Comparison of ENCODE assay signal across 35 cellular contexts in genomic region chr6:135780326-135780725, GRCh38.
DNase-seq lines count a peak whose midpoint lies in the region; ATAC-seq, FAIRE-seq and TF ChIP-seq lines count a peak whose summit lies in the region.
"Had no signal": no experiment of that assay in that cellular context is flagged by ENCODE, and none has a peak within 500 bp of the region (broad histone marks: within the 10 kb centered on the region; RNA-seq: fewer than 3 reads in every experiment).

No MANE protein-coding gene starts in this region.

- H3K27me3 ChIP-seq in HepG2 (ENCODE audit: control insufficient read depth in 1 of 2, insufficient read depth in 2 of 2, low read length in 2 of 2), result no peaks in the 10 kb centered on the region
- no peaks in the 10 kb centered on the region for H3K27me3 ChIP-seq in right lobe of liver
- no peaks in the 10 kb centered on the region for H3K27me3 ChIP-seq in PC-9 (ENCODE audit: insufficient read depth, low read depth)
- H3K27me3 ChIP-seq in K562 (ENCODE audit: control insufficient read depth in 2 of 2, insufficient read depth in 2 of 2, low read length in 2 of 2), result no peaks in the 10 kb centered on the region
- H3K27me3 ChIP-seq: BE2C; BLaER1; BLaER1 treated with 17β-estradiol and CSF1 and Interleukin-3, amounts not matched to agents 10 nM and 100 nM had no signal

- no peaks in the 10 kb centered on the region for H4K20me1 ChIP-seq in HepG2 (ENCODE audit: insufficient read depth, low read length)
- H4K20me1 ChIP-seq in PC-9 (ENCODE audit: insufficient read depth), result no peaks in the 10 kb centered on the region
- no peaks in the 10 kb centered on the region for H4K20me1 ChIP-seq in K562 (replicated peaks; ENCODE audit: control insufficient read depth, insufficient read depth, low read length)
- H4K20me1 ChIP-seq: BLaER1; BLaER1 treated with 17β-estradiol and CSF1 and Interleukin-3, amounts not matched to agents 10 nM and 100 nM had no signal

- FAIRE-seq in HepG2 (lab: Jason Lieb, UNC), result no peak
- no peak for FAIRE-seq in K562 (lab: Jason Lieb, UNC)
- FAIRE-seq: A204.1, A549, D721Med had no signal

- CTCF ChIA-PET in HepG2 (lab: Yijun Ruan, JAX; ENCODE audit: low intra/inter-chr PET ratio, low total read pairs), result no interaction called here
- CTCF ChIA-PET in PC-9 (lab: Charles Lee), result no interaction called here
- CTCF ChIA-PET in K562 (lab: Yijun Ruan, JAX; ENCODE audit: low intra/inter-chr PET ratio), result no interaction called here

- no peak overlapping the region for H3K27ac Mint-ChIP-seq in nephron progenitor cell
- H3K27ac Mint-ChIP-seq: B cell; CD4-positive, alpha-beta memory T cell; CD4-positive, alpha-beta T cell; CD4-positive, CD25-positive, alpha-beta regulatory T cell; CD8-positive, alpha-beta memory T cell; CD8-positive, alpha-beta T cell had no signal

- H3K4me2 ChIP-seq in HepG2 (ENCODE audit: low read depth, low read length) (no peak overlapping the region), PC-9 (no peak overlapping the region), K562 (ENCODE audit: insufficient read depth, low read length) (no peak overlapping the region)
- H3K4me2 ChIP-seq: A549; BLaER1; BLaER1 treated with 17β-estradiol and CSF1 and Interleukin-3, amounts not matched to agents 10 nM and 100 nM had no signal

- DNase-seq in HepG2 (ENCODE audit: low spot score) (no peak), right lobe of liver (no peak), PC-9 (no peak), K562 (ENCODE audit: extremely low read depth in 1 of 4, low spot score in 3 of 4) (no peak), germinal center (ENCODE audit: low spot score) (no peak), nephron progenitor cell (no peak)
- DNase-seq: 8988T; ACHN; AML-193; BE2C; C1 segment of cervical spinal cord; Caco-2; Calu3; CD4-positive, alpha-beta memory T cell; CD4-positive, alpha-beta T cell; CD4-positive, CD25-positive, alpha-beta regulatory T cell; CD8-positive, alpha-beta memory T cell; CD8-positive, alpha-beta T cell; COR-L47; DMS 273 treated with DMSO at 0.1 percent for 48 hours; DMS153; DMS53; DMS79; DMS79 treated with DMSO at 0.1 percent for 48 hours; DND-41; EL had no signal

- TF ChIP-seq CTCF in HepG2 (CRISPR knock-in tag; IDR thresholded peaks at IDR 0.05) (no peak), right lobe of liver (IDR thresholded peaks at IDR 0.05) (no peak), PC-9 (conservative IDR thresholded peaks at IDR 0.05) (no peak), K562 (IDR thresholded peaks at IDR 0.05 in 2 of 3, conservative IDR thresholded peaks at IDR 0.05 in 1 of 3; ENCODE audit: insufficient read depth in 2 of 3, low read depth in 1 of 3, low read length in 3 of 3) (no peak), nephron progenitor cell (IDR thresholded peaks at IDR 0.05) (no peak)

- H3K4me1 ChIP-seq in HepG2 (ENCODE audit: insufficient read depth, low read length) (no peaks in the 10 kb centered on the region), right lobe of liver (no peaks in the 10 kb centered on the region), PC-9 (replicated peaks; ENCODE audit: insufficient read depth) (no peaks in the 10 kb centered on the region), K562 (replicated peaks in 1 of 2; ENCODE audit: control insufficient read depth in 2 of 2, insufficient read depth in 2 of 2, low read length in 2 of 2) (no peaks in the 10 kb centered on the region)
- H3K4me1 ChIP-seq: A549, BLaER1, Caco-2 had no signal

- H3K9ac ChIP-seq in HepG2 (ENCODE audit: insufficient read depth, low read depth, low read length) (no peak overlapping the region), K562 (ENCODE audit: insufficient read depth in 1 of 2, low read depth in 2 of 2, low read length in 2 of 2) (no peak overlapping the region)
- H3K9ac ChIP-seq: BLaER1; BLaER1 treated with 17β-estradiol and CSF1 and Interleukin-3, amounts not matched to agents 10 nM and 100 nM had no signal

- H3K79me2 ChIP-seq in HepG2 (ENCODE audit: insufficient read depth, low read length), result no peaks in the 10 kb centered on the region
- no peaks in the 10 kb centered on the region for H3K79me2 ChIP-seq in PC-9 (ENCODE audit: low read depth)
- H3K79me2 ChIP-seq in K562 (ENCODE audit: control insufficient read depth, insufficient read depth, low read length), result no peaks in the 10 kb centered on the region

- ATAC-seq in HepG2 (no peak), right lobe of liver (no peak), K562 (no peak)
- ATAC-seq: A549; CD8-positive, alpha-beta T cell had no signal

- no peaks in the 10 kb centered on the region for H3F3A ChIP-seq in PC-9 (ENCODE audit: insufficient read depth, low read depth)

- BruUV-seq in HepG2 (replicated peaks; lab: Mats Ljungman, UMichigan) (no TSS peak), PC-9 (replicated peaks; lab: Mats Ljungman, UMichigan) (no TSS peak), K562 (replicated peaks; lab: Mats Ljungman, UMichigan) (no TSS peak)

- H3K9me3 ChIP-seq in HepG2 (ENCODE audit: low read length) (no peaks in the 10 kb centered on the region), right lobe of liver (no peaks in the 10 kb centered on the region), PC-9 (ENCODE audit: insufficient read depth, low read depth) (no peaks in the 10 kb centered on the region), K562 (replicated peaks; ENCODE audit: control insufficient read depth, insufficient read depth, low read depth, low read length) (no peaks in the 10 kb centered on the region)
- H3K9me3 ChIP-seq: A549; BE2C; BLaER1; BLaER1 treated with 17β-estradiol and CSF1 and Interleukin-3, amounts not matched to agents 10 nM and 100 nM; Caco-2 had no signal

- WGBS in HepG2 (ENCODE audit: low lambda C conversion rate), result 2% methylated on average over 1 of the region's 1 CpG
- 64% methylated on average over 1 of the region's 1 CpG for WGBS in right lobe of liver (ENCODE audit: insufficient coverage, low coverage, low lambda C conversion rate, missing lambda C conversion rate)
- 7% methylated on average over 1 of the region's 1 CpG for WGBS in K562 (ENCODE audit: insufficient coverage, low coverage, missing lambda C conversion rate)

- in situ Hi-C loops in HepG2 (cut with HindIII; ENCODE audit: extremely low pct_ligation_motif_present, low pct_unique_long_range_greater_than_20kb), result no loop called here
- in situ Hi-C loops in K562 (cut with MboI), result no loop called here

- intact Hi-C loops in HepG2 (cut with micrococcal nuclease; ENCODE audit: unreplicated experiment) (no loop called here), right lobe of liver (cut with DNase I) (no loop called here), PC-9 (cut with micrococcal nuclease; ENCODE audit: unreplicated experiment) (no loop called here), K562 (cut with micrococcal nuclease) (no loop called here)

- TF ChIP-seq POLR2A in HepG2 (IDR thresholded peaks at IDR 0.05; ENCODE audit: insufficient read depth in 1 of 2, low read depth in 2 of 2, low read length in 2 of 2) (no peak), right lobe of liver (IDR thresholded peaks at IDR 0.05) (no peak), K562 (conservative IDR thresholded peaks at IDR 0.05) (no peak)

- TF ChIP-seq RAD21 in HepG2 (CRISPR knock-in tag; IDR thresholded peaks at IDR 0.05), result no peak
- no peak for TF ChIP-seq RAD21 in K562 (CRISPR knock-in tag; conservative IDR thresholded peaks at IDR 0.05 in 1 of 2, IDR thresholded peaks at IDR 0.05 in 1 of 2)

- H3K9me1 ChIP-seq in K562 (ENCODE audit: control insufficient read depth, insufficient read depth, low read length), result no peaks in the 10 kb centered on the region

- H3K27ac ChIP-seq in HepG2 (ENCODE audit: extremely low read length, insufficient read depth, low read length), result no peak overlapping the region
- H3K27ac ChIP-seq in right lobe of liver, result no peak overlapping the region
- no peak overlapping the region for H3K27ac ChIP-seq in PC-9
- H3K27ac ChIP-seq in K562 (ENCODE audit: extremely low read depth, low read depth, low read length), result no peak overlapping the region
- H3K27ac ChIP-seq: 22Rv1; A549; BLaER1; BLaER1 treated with 17β-estradiol and CSF1 and Interleukin-3, amounts not matched to agents 10 nM and 100 nM; C4-2B had no signal

- peaks cover 4% of the 10 kb centered on the region for H3K9me3 Mint-ChIP-seq in nephron progenitor cell
- H3K9me3 Mint-ChIP-seq: CD4-positive, alpha-beta T cell; CD8-positive, alpha-beta T cell had no signal

- H3K4me3 Mint-ChIP-seq in nephron progenitor cell, result no peak overlapping the region
- H3K4me3 Mint-ChIP-seq: B cell; CD14-positive monocyte; CD4-positive, alpha-beta memory T cell; CD4-positive, alpha-beta T cell; CD4-positive, CD25-positive, alpha-beta regulatory T cell; CD8-positive, alpha-beta memory T cell; CD8-positive, alpha-beta T cell had no signal

- peaks cover 9% of the 10 kb centered on the region for H3K27me3 Mint-ChIP-seq in nephron progenitor cell (ENCODE audit: low read depth, poor library complexity)

- H3K4me1 Mint-ChIP-seq in nephron progenitor cell, result no peaks in the 10 kb centered on the region
- H3K4me1 Mint-ChIP-seq: B cell; CD4-positive, alpha-beta memory T cell; CD4-positive, CD25-positive, alpha-beta regulatory T cell; CD8-positive, alpha-beta memory T cell had no signal

- H2AFZ ChIP-seq in HepG2 (ENCODE audit: low read length), result no peak overlapping the region
- H2AFZ ChIP-seq in PC-9, result 0 out of 2 replicates have a peak overlapping the region, but pooled peaks have one; percentile 0
- H2AFZ ChIP-seq in K562 (ENCODE audit: low read depth, low read length), result no peak overlapping the region

- POLR2A ChIA-PET in HepG2 (lab: Yijun Ruan, JAX), result no interaction called here
- POLR2A ChIA-PET in PC-9 (lab: Charles Lee; ENCODE audit: unreplicated experiment), result no interaction called here
- POLR2A ChIA-PET in K562 (lab: Yijun Ruan, JAX), result no interaction called here

- no peaks in the 10 kb centered on the region for H3K9me2 ChIP-seq in PC-9 (ENCODE audit: insufficient read depth)

- H3K36me3 ChIP-seq in HepG2 (replicated peaks in 1 of 2; ENCODE audit: control insufficient read depth in 1 of 2, insufficient read depth in 2 of 2, low read length in 2 of 2) (no peaks in the 10 kb centered on the region), right lobe of liver (no peaks in the 10 kb centered on the region), PC-9 (ENCODE audit: low read depth) (no peaks in the 10 kb centered on the region), K562 (ENCODE audit: control insufficient read depth, insufficient read depth, low read length) (no peaks in the 10 kb centered on the region)
- H3K36me3 ChIP-seq: BE2C; BLaER1; BLaER1 treated with 17β-estradiol and CSF1 and Interleukin-3, amounts not matched to agents 10 nM and 100 nM had no signal

- H3K36me3 Mint-ChIP-seq in nephron progenitor cell (ENCODE audit: low read depth), result no peaks in the 10 kb centered on the region
- H3K36me3 Mint-ChIP-seq: CD14-positive monocyte; CD4-positive, alpha-beta memory T cell; CD4-positive, CD25-positive, alpha-beta regulatory T cell; CD8-positive, alpha-beta memory T cell; CD8-positive, alpha-beta T cell had no signal

- TF ChIP-seq EP300 in HepG2 (IDR thresholded peaks at IDR 0.05; ENCODE audit: low read depth in 2 of 2, low read length in 2 of 2) (no peak), HepG2 (CRISPR knock-in tag; IDR thresholded peaks at IDR 0.05; ENCODE audit: borderline replicate concordance) (no peak), K562 (IDR thresholded peaks at IDR 0.05; ENCODE audit: low read length) (no peak)

- H3K4me3 ChIP-seq in HepG2 (replicated peaks in 1 of 3; ENCODE audit: insufficient read depth in 1 of 3, low read depth in 2 of 3, low read length in 3 of 3) (no peak overlapping the region), right lobe of liver (no peak overlapping the region), PC-9 (no peak overlapping the region), K562 (no peak overlapping the region)
- H3K4me3 ChIP-seq: A549; BLaER1; BLaER1 treated with 17β-estradiol and CSF1 and Interleukin-3, amounts not matched to agents 10 nM and 100 nM had no signal

Comparison
In these comparisons a context has a peak if more than half of its experiments do, and no peak if none do; other contexts are left out.
1. Of the 241 proteins assayed by ChIP-seq in both HepG2 and K562: peak only in HepG2: MAFF and MAFK; only in K562: MAFG; in both: none; in neither: 238.